ENCODE assay signal across 11 cellular contexts in genomic region chr12:26845984-26846383, GRCh38. TPM values are rescaled to one million over a fixed set of nuclear protein-coding genes. Genes with fewer than 3 reads are reported as not detected.
DNase-seq lines count a peak whose midpoint lies in the region; ATAC-seq, FAIRE-seq and TF ChIP-seq lines count a peak whose summit lies in the region.
"Had no signal": no experiment of that assay in that cellular context is flagged by ENCODE, and none has a peak within 500 bp of the region (broad histone marks: within the 10 kb centered on the region; RNA-seq: fewer than 3 reads in every experiment).

No MANE protein-coding gene starts in this region.

- no peak for TF ChIP-seq CTCF in OCI-LY1 (IDR thresholded peaks at IDR 0.05; ENCODE audit: low read length)
- no peak for TF ChIP-seq CTCF in pancreas (IDR thresholded peaks at IDR 0.05)

- intact Hi-C loops in pancreas (cut with DNase I) = loop anchor here in 1 of 3 donors (5.0 kb wide), 1 partner anchor 41 kb away; no protein-coding TSS in a partner anchor

- ATAC-seq in pancreas = peak; percentile 74 to 92 (median 88)
- ATAC-seq in GM19463 (IDR thresholded peaks at IDR 0.05; ENCODE audit: unreplicated experiment) = no peak
- ATAC-seq in HG02571 (IDR thresholded peaks at IDR 0.05; ENCODE audit: unreplicated experiment) = no peak

- H4K20me1 ChIP-seq in OCI-LY1 (ENCODE audit: insufficient read depth, low read length) = no peaks in the 10 kb centered on the region

- no peaks in the 10 kb centered on the region for H3K79me2 ChIP-seq in OCI-LY1 (ENCODE audit: insufficient read depth, low read length)

- peak overlapping the region; percentile 40 for H3K4me3 ChIP-seq in OCI-LY1 (ENCODE audit: low read depth, low read length, poor library complexity, severe bottlenecking)
- no peak overlapping the region for H3K4me3 ChIP-seq in pancreas

- peak overlapping the region; percentile 93 for H3K27ac ChIP-seq in OCI-LY1 (ENCODE audit: low read depth, low read length, poor library complexity, severe bottlenecking)
- peak overlapping the region in 2 of 4 donors; percentile 25 to 45 for H3K27ac ChIP-seq in pancreas
- H3K27ac ChIP-seq: HL-60 had no signal

- no peaks in the 10 kb centered on the region for H3K27me3 ChIP-seq in OCI-LY1 (ENCODE audit: insufficient read depth, low read length)
- no peaks in the 10 kb centered on the region for H3K27me3 ChIP-seq in pancreas

- peak overlapping the region; percentile 24; the same call in 1 of the 2 replicates for H3K9ac ChIP-seq in OCI-LY1 (ENCODE audit: low read length)

- H3K4me2 ChIP-seq in OCI-LY1 (ENCODE audit: low read length) = peak overlapping the region; percentile 65

- no peaks in the 10 kb centered on the region for H3K9me3 ChIP-seq in OCI-LY1 (ENCODE audit: low read length)
- H3K9me3 ChIP-seq in pancreas = no peaks in the 10 kb centered on the region

- H3K9me2 ChIP-seq in OCI-LY1 (ENCODE audit: low read depth, low read length) = no peaks in the 10 kb centered on the region

- H3K4me1 ChIP-seq in OCI-LY1 (ENCODE audit: insufficient read depth, low read length, severe bottlenecking) (peaks cover 68% of the 10 kb centered on the region), pancreas (peaks cover 0 to 15% (median 0%) of the 10 kb centered on the region in 3 donors)

- FAIRE-seq in pancreas (lab: Jason Lieb, UNC) = no peak

- H3K36me3 ChIP-seq in OCI-LY1 (ENCODE audit: insufficient read depth, low read length) = no peaks in the 10 kb centered on the region
- no peaks in the 10 kb centered on the region for H3K36me3 ChIP-seq in pancreas

- WGBS in pancreas, 2 donors = 14 to 18% methylated on average over 4 of the region's 4 CpGs

- DNase-seq in GM03348 (ENCODE audit: low spot score) (peak; percentile 73), fibroblast of the conjunctiva (ENCODE audit: low read depth) (peak; percentile 52), pancreas (no peak), NCI-H2227 (lab: John Stamatoyannopoulos, UW; ENCODE audit: unreplicated experiment) (no peak)
- no peak for DNase-seq in NK-92 treated with Interleukin-12 subunit alpha and Interleukin-12 subunit beta, amount 100 ng/mL, for 24 hours (lab: John Stamatoyannopoulos, UW)
- DNase-seq: activated naive CD8-positive, alpha-beta T cell treated with anti-CD3 and anti-CD28 coated beads, Interleukin-2, amount 10 ng/mL, durations not matched to agents 7 days and 5 days; NCI-H345 had no signal

- H2AFZ ChIP-seq in OCI-LY1 (ENCODE audit: low read length) = peak overlapping the region; percentile 44; the same call in 1 of the 2 replicates

- H3F3A ChIP-seq in OCI-LY1 (ENCODE audit: insufficient read depth, low read length) = 0 out of 2 replicates have a peak, but pooled peaks cover 8% of the 10 kb centered on the region

RNA-seq across cellular contexts. Expression of gene ITPR2, which starts 13.0 kb away (rescaled TPM):
- total RNA-seq in pancreas = 10 to 100 TPM; 19.9 to 51.8 (median 29.3) TPM
- 1 to 10 TPM; 3.3 TPM for polyA plus RNA-seq in pancreas

Comparison
In these comparisons a context has a peak if more than half of its experiments do, and no peak if none do; other contexts are left out.
1. DNase-seq: peak in GM03348 (single experiment) and fibroblast of the conjunctiva (single experiment); none in pancreas (0 of 6), NCI-H2227 (single experiment) and NK-92 treated with Interleukin-12 subunit alpha and Interleukin-12 subunit beta, amount 100 ng/mL, for 24 hours (single experiment).
2. ATAC-seq: peak in pancreas (4 of 4); none in GM19463 (single experiment) and HG02571 (single experiment).